Comparison of ENCODE assay signal across 2 cellular contexts in the genomic region with DNA sequence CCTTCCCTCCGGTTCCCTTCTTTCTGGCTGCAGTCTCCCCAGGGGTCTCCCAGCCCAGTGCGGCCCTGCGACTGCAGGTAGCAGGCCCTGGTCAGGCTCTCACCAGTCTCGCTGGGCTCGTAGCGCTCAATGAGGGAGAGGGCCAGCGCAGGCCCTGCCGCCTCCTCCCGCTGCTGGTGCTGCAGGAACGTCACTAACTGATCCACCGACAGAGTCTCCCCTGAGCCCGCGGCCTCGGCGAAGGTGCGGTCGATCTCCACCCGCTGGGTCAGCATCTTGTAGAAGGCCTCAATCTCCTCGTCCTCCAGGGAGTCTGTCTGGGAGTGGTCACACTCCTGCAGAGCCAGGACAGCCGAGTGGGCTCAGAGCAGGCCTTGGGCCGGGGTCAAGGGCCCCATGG.
TF ChIP-seq lines count a peak whose summit lies in the region.

No MANE protein-coding gene starts in this region.

TF ChIP-seq in GM23338, 12 proteins besides CTCF, POLR2A, EP300 and RAD21 (continues in another document):
- no peak for TF ChIP-seq POLR2AphosphoS5 (IDR thresholded peaks at IDR 0.05; ENCODE audit: low read depth)
- TF ChIP-seq CREB1 (CRISPR knock-in tag; IDR thresholded peaks at IDR 0.05; ENCODE audit: low read depth): no peak
- TF ChIP-seq, protein P1, sequence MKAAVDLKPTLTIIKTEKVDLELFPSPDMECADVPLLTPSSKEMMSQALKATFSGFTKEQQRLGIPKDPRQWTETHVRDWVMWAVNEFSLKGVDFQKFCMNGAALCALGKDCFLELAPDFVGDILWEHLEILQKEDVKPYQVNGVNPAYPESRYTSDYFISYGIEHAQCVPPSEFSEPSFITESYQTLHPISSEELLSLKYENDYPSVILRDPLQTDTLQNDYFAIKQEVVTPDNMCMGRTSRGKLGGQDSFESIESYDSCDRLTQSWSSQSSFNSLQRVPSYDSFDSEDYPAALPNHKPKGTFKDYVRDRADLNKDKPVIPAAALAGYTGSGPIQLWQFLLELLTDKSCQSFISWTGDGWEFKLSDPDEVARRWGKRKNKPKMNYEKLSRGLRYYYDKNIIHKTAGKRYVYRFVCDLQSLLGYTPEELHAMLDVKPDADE (IDR thresholded peaks at IDR 0.05): no peak
- TF ChIP-seq, protein P2, sequence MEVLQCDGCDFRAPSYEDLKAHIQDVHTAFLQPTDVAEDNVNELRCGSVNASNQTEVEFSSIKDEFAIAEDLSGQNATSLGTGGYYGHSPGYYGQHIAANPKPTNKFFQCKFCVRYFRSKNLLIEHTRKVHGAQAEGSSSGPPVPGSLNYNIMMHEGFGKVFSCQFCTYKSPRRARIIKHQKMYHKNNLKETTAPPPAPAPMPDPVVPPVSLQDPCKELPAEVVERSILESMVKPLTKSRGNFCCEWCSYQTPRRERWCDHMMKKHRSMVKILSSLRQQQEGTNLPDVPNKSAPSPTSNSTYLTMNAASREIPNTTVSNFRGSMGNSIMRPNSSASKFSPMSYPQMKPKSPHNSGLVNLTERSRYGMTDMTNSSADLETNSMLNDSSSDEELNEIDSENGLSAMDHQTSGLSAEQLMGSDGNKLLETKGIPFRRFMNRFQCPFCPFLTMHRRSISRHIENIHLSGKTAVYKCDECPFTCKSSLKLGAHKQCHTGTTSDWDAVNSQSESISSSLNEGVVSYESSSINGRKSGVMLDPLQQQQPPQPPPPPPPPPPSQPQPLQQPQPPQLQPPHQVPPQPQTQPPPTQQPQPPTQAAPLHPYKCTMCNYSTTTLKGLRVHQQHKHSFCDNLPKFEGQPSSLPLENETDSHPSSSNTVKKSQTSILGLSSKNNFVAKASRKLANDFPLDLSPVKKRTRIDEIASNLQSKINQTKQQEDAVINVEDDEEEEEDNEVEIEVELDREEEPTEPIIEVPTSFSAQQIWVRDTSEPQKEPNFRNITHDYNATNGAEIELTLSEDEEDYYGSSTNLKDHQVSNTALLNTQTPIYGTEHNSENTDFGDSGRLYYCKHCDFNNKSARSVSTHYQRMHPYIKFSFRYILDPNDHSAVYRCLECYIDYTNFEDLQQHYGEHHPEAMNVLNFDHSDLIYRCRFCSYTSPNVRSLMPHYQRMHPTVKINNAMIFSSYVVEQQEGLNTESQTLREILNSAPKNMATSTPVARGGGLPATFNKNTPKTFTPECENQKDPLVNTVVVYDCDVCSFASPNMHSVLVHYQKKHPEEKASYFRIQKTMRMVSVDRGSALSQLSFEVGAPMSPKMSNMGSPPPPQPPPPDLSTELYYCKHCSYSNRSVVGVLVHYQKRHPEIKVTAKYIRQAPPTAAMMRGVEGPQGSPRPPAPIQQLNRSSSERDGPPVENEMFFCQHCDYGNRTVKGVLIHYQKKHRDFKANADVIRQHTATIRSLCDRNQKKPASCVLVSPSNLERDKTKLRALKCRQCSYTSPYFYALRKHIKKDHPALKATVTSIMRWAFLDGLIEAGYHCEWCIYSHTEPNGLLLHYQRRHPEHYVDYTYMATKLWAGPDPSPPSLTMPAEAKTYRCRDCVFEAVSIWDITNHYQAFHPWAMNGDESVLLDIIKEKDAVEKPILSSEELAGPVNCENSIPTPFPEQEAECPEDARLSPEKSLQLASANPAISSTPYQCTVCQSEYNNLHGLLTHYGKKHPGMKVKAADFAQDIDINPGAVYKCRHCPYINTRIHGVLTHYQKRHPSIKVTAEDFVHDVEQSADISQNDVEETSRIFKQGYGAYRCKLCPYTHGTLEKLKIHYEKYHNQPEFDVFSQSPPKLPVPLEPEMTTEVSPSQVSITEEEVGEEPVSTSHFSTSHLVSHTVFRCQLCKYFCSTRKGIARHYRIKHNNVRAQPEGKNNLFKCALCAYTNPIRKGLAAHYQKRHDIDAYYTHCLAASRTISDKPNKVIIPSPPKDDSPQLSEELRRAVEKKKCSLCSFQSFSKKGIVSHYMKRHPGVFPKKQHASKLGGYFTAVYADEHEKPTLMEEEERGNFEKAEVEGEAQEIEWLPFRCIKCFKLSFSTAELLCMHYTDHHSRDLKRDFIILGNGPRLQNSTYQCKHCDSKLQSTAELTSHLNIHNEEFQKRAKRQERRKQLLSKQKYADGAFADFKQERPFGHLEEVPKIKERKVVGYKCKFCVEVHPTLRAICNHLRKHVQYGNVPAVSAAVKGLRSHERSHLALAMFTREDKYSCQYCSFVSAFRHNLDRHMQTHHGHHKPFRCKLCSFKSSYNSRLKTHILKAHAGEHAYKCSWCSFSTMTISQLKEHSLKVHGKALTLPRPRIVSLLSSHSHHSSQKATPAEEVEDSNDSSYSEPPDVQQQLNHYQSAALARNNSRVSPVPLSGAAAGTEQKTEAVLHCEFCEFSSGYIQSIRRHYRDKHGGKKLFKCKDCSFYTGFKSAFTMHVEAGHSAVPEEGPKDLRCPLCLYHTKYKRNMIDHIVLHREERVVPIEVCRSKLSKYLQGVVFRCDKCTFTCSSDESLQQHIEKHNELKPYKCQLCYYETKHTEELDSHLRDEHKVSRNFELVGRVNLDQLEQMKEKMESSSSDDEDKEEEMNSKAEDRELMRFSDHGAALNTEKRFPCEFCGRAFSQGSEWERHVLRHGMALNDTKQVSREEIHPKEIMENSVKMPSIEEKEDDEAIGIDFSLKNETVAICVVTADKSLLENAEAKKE (CRISPR knock-in tag; IDR thresholded peaks at IDR 0.05): no peak
- no peak for TF ChIP-seq ZNF331 (CRISPR knock-in tag; IDR thresholded peaks at IDR 0.05; ENCODE audit: low read depth)
- no peak for TF ChIP-seq EZH2 (IDR thresholded peaks at IDR 0.05; ENCODE audit: low read depth, unreplicated experiment)
- TF ChIP-seq ZNF114 (CRISPR knock-in tag; IDR thresholded peaks at IDR 0.05): no peak
- TF ChIP-seq NANOG (IDR thresholded peaks at IDR 0.05; ENCODE audit: borderline replicate concordance): no peak
- no peak for TF ChIP-seq EZH2phosphoT487 (IDR thresholded peaks at IDR 0.05; ENCODE audit: unreplicated experiment)
- TF ChIP-seq, protein P3, sequence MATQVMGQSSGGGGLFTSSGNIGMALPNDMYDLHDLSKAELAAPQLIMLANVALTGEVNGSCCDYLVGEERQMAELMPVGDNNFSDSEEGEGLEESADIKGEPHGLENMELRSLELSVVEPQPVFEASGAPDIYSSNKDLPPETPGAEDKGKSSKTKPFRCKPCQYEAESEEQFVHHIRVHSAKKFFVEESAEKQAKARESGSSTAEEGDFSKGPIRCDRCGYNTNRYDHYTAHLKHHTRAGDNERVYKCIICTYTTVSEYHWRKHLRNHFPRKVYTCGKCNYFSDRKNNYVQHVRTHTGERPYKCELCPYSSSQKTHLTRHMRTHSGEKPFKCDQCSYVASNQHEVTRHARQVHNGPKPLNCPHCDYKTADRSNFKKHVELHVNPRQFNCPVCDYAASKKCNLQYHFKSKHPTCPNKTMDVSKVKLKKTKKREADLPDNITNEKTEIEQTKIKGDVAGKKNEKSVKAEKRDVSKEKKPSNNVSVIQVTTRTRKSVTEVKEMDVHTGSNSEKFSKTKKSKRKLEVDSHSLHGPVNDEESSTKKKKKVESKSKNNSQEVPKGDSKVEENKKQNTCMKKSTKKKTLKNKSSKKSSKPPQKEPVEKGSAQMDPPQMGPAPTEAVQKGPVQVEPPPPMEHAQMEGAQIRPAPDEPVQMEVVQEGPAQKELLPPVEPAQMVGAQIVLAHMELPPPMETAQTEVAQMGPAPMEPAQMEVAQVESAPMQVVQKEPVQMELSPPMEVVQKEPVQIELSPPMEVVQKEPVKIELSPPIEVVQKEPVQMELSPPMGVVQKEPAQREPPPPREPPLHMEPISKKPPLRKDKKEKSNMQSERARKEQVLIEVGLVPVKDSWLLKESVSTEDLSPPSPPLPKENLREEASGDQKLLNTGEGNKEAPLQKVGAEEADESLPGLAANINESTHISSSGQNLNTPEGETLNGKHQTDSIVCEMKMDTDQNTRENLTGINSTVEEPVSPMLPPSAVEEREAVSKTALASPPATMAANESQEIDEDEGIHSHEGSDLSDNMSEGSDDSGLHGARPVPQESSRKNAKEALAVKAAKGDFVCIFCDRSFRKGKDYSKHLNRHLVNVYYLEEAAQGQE (IDR thresholded peaks at IDR 0.05; ENCODE audit: unreplicated experiment): no peak

TF ChIP-seq in HepG2, 621 proteins besides CTCF, POLR2A, EP300 and RAD21:
- TF ChIP-seq AGO1 (IDR thresholded peaks at IDR 0.05; ENCODE audit: low read depth, low read length, poor library complexity, severe bottlenecking): peak; percentile 79
- peak; percentile 48 for TF ChIP-seq AGO2 (optimal IDR thresholded peaks at IDR 0.05; ENCODE audit: low read depth, low read length)
- no peak for TF ChIP-seq ZFP1 (CRISPR knock-in tag; IDR thresholded peaks at IDR 0.05)
